Comparison of ENCODE assay signal across 2 cellular contexts in genomic region chr12:117450186-117450585, GRCh38.
TF ChIP-seq lines count a peak whose summit lies in the region.

No MANE protein-coding gene starts in this region.

TF ChIP-seq in SK-N-SH, 30 proteins besides CTCF, POLR2A, EP300 and RAD21 (continued from another document):
- TF ChIP-seq ZBTB33 (IDR thresholded peaks at IDR 0.05; ENCODE audit: borderline replicate concordance, low read depth) = no peak
- no peak for TF ChIP-seq SIN3A (IDR thresholded peaks at IDR 0.05; ENCODE audit: borderline replicate concordance, low read depth, low read length)
- TF ChIP-seq GATA2 (CRISPR knock-in tag; IDR thresholded peaks at IDR 0.05) = peak; percentile 34; the same call in 1 of the 2 replicates
- no peak for TF ChIP-seq RCOR1 (IDR thresholded peaks at IDR 0.05; ENCODE audit: low read length)
TF ChIP-seq in SK-N-SH: peak in this region for 2.

TF ChIP-seq in SK-N-SH treated with all-trans-retinoic acid at 6 μM for 48 hours, 23 proteins besides CTCF, POLR2A, EP300 and RAD21 (continued from another document):
- TF ChIP-seq POU6F1 (CRISPR knock-in tag; IDR thresholded peaks at IDR 0.05; ENCODE audit: borderline replicate concordance, low read depth) = no peak
